In genomic region chr1:25902462-25902861, GRCh38 we compare ENCODE assay signal across 23 cellular contexts. TPM values are rescaled to one million over a fixed set of nuclear protein-coding genes. Genes with fewer than 3 reads are reported as not detected.
DNase-seq lines count a peak whose midpoint lies in the region; ATAC-seq, FAIRE-seq and TF ChIP-seq lines count a peak whose summit lies in the region.
"Had no signal": no experiment of that assay in that cellular context is flagged by ENCODE, and none has a peak within 500 bp of the region (broad histone marks: within the 10 kb centered on the region; RNA-seq: fewer than 3 reads in every experiment).

No MANE protein-coding gene starts in this region.

- no peak for ATAC-seq in GM23338
- no peak for ATAC-seq in K562
- no peak for ATAC-seq in GM18861 (IDR thresholded peaks at IDR 0.05; ENCODE audit: unreplicated experiment)
- no peak for ATAC-seq in GM19035 (IDR thresholded peaks at IDR 0.05; ENCODE audit: unreplicated experiment)
- no peak for ATAC-seq in GM21360 (IDR thresholded peaks at IDR 0.05; ENCODE audit: unreplicated experiment)
- ATAC-seq: activated CD8-positive, alpha-beta memory T cell treated with anti-CD3 and anti-CD28 coated beads, Interleukin-2, amount 10 ng/mL, durations not matched to agents 7 days and 5 days; left colon; right cardiac atrium; Right ventricle myocardium inferior had no signal

- CTCF ChIA-PET in K562 (lab: Yijun Ruan, JAX; ENCODE audit: low intra/inter-chr PET ratio), result no interaction called here

- peaks cover 9% of the 10 kb centered on the region for H3K9me1 ChIP-seq in K562 (ENCODE audit: control insufficient read depth, insufficient read depth, low read length)

- H2AFZ ChIP-seq in GM23338, result no peak overlapping the region
- H2AFZ ChIP-seq in K562 (ENCODE audit: low read depth, low read length), result no peak overlapping the region

- no peak for DNase-seq in GM23338 (ENCODE audit: low spot score)
- no peak for DNase-seq in K562 (ENCODE audit: extremely low read depth in 1 of 4, low spot score in 3 of 4)
- DNase-seq in esophagus muscularis mucosa (ENCODE audit: extremely low spot score), result no peak
- DNase-seq: activated B cell treated with CpG ODN at 0.5 μM for 24 hours; activated CD8-positive, alpha-beta memory T cell treated with anti-CD3 and anti-CD28 coated beads, Interleukin-2, amount 10 ng/mL, durations not matched to agents 7 days and 5 days; activated gamma-delta T cell; Calu3; foreskin fibroblast; Kasumi-1; left colon; midbrain; NCI-H1105 treated with DMSO at 0.1 percent for 48 hours; NCI-H524 treated with DMSO at 0.1 percent for 48 hours; right cardiac atrium; stimulated activated naive CD4-positive, alpha-beta T cell treated with Interleukin-2 at 50 U/mL for 16 hours had no signal

- H3K9me3 Mint-ChIP-seq in GM23338, result no peaks in the 10 kb centered on the region
- H3K9me3 Mint-ChIP-seq in nephron, result no peaks in the 10 kb centered on the region
- H3K9me3 Mint-ChIP-seq: activated B cell treated with CpG ODN at 0.5 μM for 24 hours had no signal

- POLR2A ChIA-PET in K562 (lab: Yijun Ruan, JAX), result interaction anchor here (0.5 to 4.3 kb wide), 11 partner anchors 8 to 96 kb away, joined by 3 to 22 read pairs (median 4); partner anchors contain the start of gene PAFAH2

- WGBS in K562 (ENCODE audit: insufficient coverage, low coverage, missing lambda C conversion rate), result 92% methylated on average over 3 of the region's 3 CpGs
- 74% methylated on average over 3 of the region's 3 CpGs for WGBS in esophagus muscularis mucosa

- H3K27me3 ChIP-seq in GM23338 (ENCODE audit: insufficient read depth) (no peaks in the 10 kb centered on the region), K562 (ENCODE audit: control insufficient read depth in 2 of 2, insufficient read depth in 2 of 2, low read length in 2 of 2) (no peaks in the 10 kb centered on the region), esophagus muscularis mucosa (no peaks in the 10 kb centered on the region)

- H3K79me2 ChIP-seq in GM23338 (replicated peaks; ENCODE audit: insufficient read depth) (peaks cover 47% of the 10 kb centered on the region), K562 (ENCODE audit: control insufficient read depth, insufficient read depth, low read length) (peaks cover 62% of the 10 kb centered on the region)

- TF ChIP-seq EP300 in K562 (IDR thresholded peaks at IDR 0.05; ENCODE audit: low read length), result no peak
- no peak for TF ChIP-seq EP300 in esophagus muscularis mucosa (IDR thresholded peaks at IDR 0.05)

- H3F3A ChIP-seq in GM23338 (replicated peaks; ENCODE audit: low read depth), result peaks cover 42% of the 10 kb centered on the region

- 0 out of 2 replicates have a peak, but pooled peaks have one; percentile 13 for TF ChIP-seq POLR2A in K562 (conservative IDR thresholded peaks at IDR 0.05)
- TF ChIP-seq POLR2A in esophagus muscularis mucosa (IDR thresholded peaks at IDR 0.05; ENCODE audit: low read depth), result no peak

- H3K4me2 ChIP-seq in GM23338 (no peak overlapping the region), K562 (ENCODE audit: insufficient read depth, low read length) (no peak overlapping the region)

- TF ChIP-seq RAD21 in K562 (CRISPR knock-in tag; conservative IDR thresholded peaks at IDR 0.05 in 1 of 2, IDR thresholded peaks at IDR 0.05 in 1 of 2), result no peak

- intact Hi-C loops in K562 (cut with micrococcal nuclease) (no loop called here), esophagus muscularis mucosa (cut with DNase I) (no loop called here)

- H3K27ac Mint-ChIP-seq in GM23338 (no peak overlapping the region), nephron (peak overlapping the region in 2 of 3 experiments; percentile 59 to 84)
- H3K27ac Mint-ChIP-seq: activated B cell treated with CpG ODN at 0.5 μM for 24 hours; activated CD8-positive, alpha-beta memory T cell treated with anti-CD3 and anti-CD28 coated beads, Interleukin-2, amount 10 ng/mL, durations not matched to agents 7 days and 5 days had no signal

- H3K36me3 Mint-ChIP-seq in GM23338 (ENCODE audit: low read depth) (peaks cover 74% of the 10 kb centered on the region), nephron (ENCODE audit: low read depth) (peaks cover 65% of the 10 kb centered on the region)

- no peaks in the 10 kb centered on the region for H3K9me2 ChIP-seq in GM23338 (ENCODE audit: insufficient read depth)

- BruUV-seq in K562 (replicated peaks; lab: Mats Ljungman, UMichigan), result no TSS peak

- H3K27me3 Mint-ChIP-seq in GM23338 (ENCODE audit: insufficient read depth, low read depth, poor library complexity), result peaks cover 12% of the 10 kb centered on the region
- H3K27me3 Mint-ChIP-seq in nephron (ENCODE audit: low read depth), result no peaks in the 10 kb centered on the region
- H3K27me3 Mint-ChIP-seq: activated B cell treated with CpG ODN at 0.5 μM for 24 hours had no signal

- peaks cover 15% of the 10 kb centered on the region for H3K4me1 ChIP-seq in GM23338 (ENCODE audit: insufficient read depth)
- H3K4me1 ChIP-seq in K562 (replicated peaks in 1 of 2; ENCODE audit: control insufficient read depth in 2 of 2, insufficient read depth in 2 of 2, low read length in 2 of 2), result peaks cover 13 to 20% of the 10 kb centered on the region in 2 experiments; a peak in 4 of 5 replicates
- peaks cover 17 to 33% (median 30%) of the 10 kb centered on the region in 4 donors for H3K4me1 ChIP-seq in esophagus muscularis mucosa

- H3K4me3 ChIP-seq in GM23338 (no peak overlapping the region), K562 (no peak overlapping the region), esophagus muscularis mucosa (no peak overlapping the region)

- H3K4me3 Mint-ChIP-seq in GM23338 (no peak overlapping the region), nephron (peak overlapping the region; percentile 63 to 76 (median 68))
- H3K4me3 Mint-ChIP-seq: activated B cell treated with CpG ODN at 0.5 μM for 24 hours had no signal

- in situ Hi-C loops in K562 (cut with MboI), result no loop called here

- H3K27ac ChIP-seq in 22Rv1 (peak overlapping the region; percentile 20; the same call in 1 of the 2 replicates), GM23338 (ENCODE audit: low read depth) (peak overlapping the region; percentile 11; the same call in 1 of the 2 replicates), K562 (ENCODE audit: extremely low read depth, low read depth, low read length) (no peak overlapping the region), esophagus muscularis mucosa (replicated peaks in 1 of 4) (no peak overlapping the region)

- TF ChIP-seq CTCF in 22Rv1 (IDR thresholded peaks at IDR 0.05), result no peak
- no peak for TF ChIP-seq CTCF in GM23338 (conservative IDR thresholded peaks at IDR 0.05; ENCODE audit: low read depth in 2 of 2)
- no peak for TF ChIP-seq CTCF in K562 (IDR thresholded peaks at IDR 0.05 in 2 of 3, conservative IDR thresholded peaks at IDR 0.05 in 1 of 3; ENCODE audit: insufficient read depth in 2 of 3, low read depth in 1 of 3, low read length in 3 of 3)
- no peak for TF ChIP-seq CTCF in nephron (IDR thresholded peaks at IDR 0.05; ENCODE audit: unreplicated experiment in 3 of 3)
- TF ChIP-seq CTCF in esophagus muscularis mucosa (IDR thresholded peaks at IDR 0.05), result no peak

- H3K9me3 ChIP-seq in K562 (replicated peaks; ENCODE audit: control insufficient read depth, insufficient read depth, low read depth, low read length) (no peaks in the 10 kb centered on the region), esophagus muscularis mucosa (no peaks in the 10 kb centered on the region)

- no peak for FAIRE-seq in K562 (lab: Jason Lieb, UNC)
- FAIRE-seq: colon, endothelial cell of umbilical vein had no signal

- H3K9ac ChIP-seq in K562 (ENCODE audit: insufficient read depth in 1 of 2, low read depth in 2 of 2, low read length in 2 of 2), result no peak overlapping the region

- peaks cover 55% of the 10 kb centered on the region for H3K36me3 ChIP-seq in GM23338 (ENCODE audit: insufficient read depth)
- peaks cover 73% of the 10 kb centered on the region for H3K36me3 ChIP-seq in K562 (ENCODE audit: control insufficient read depth, insufficient read depth, low read length)
- H3K36me3 ChIP-seq in esophagus muscularis mucosa, result peaks cover 0 to 42% (median 17%) of the 10 kb centered on the region in 4 donors

- peaks cover 43% of the 10 kb centered on the region for H4K20me1 ChIP-seq in GM23338 (replicated peaks; ENCODE audit: insufficient read depth)
- H4K20me1 ChIP-seq in K562 (replicated peaks; ENCODE audit: control insufficient read depth, insufficient read depth, low read length), result peaks cover 29% of the 10 kb centered on the region

- H3K4me1 Mint-ChIP-seq in GM23338 (peaks cover 27% of the 10 kb centered on the region), nephron (peaks cover 53% of the 10 kb centered on the region)

RNA-seq across cellular contexts. Expression of gene STMN1, which starts 3.8 kb away (rescaled TPM):
- 227 and 271 TPM in 2 replicates for total RNA-seq in GM23338 (2014; rRNA removed; shearing (Covaris generic))
- 1,567 and 1,890 TPM in 2 replicates for polyA plus RNA-seq in GM23338 (2016; fragmentation: Nextera tagmentation; extraction: Ambion mirVana)
- 79.1 and 202 TPM in 2 replicates for total RNA-seq in K562 (2011; cell fraction: chromatin; rRNA removed; ENCODE audit: low replicate concordance)
- 64.9 and 72.4 TPM in 2 replicates for total RNA-seq in K562 (2011; cell fraction: nucleolus; rRNA removed)
- 144 and 204 TPM in 2 replicates for total RNA-seq in K562 (2011; cell fraction: nucleoplasm; rRNA removed)
- 717 and 838 TPM in 2 replicates for total RNA-seq in K562 (2014; rRNA removed)
- total RNA-seq in K562 (2014; rRNA removed; fragmentation: Illumina TruSeq; extraction: Trizol), result 432 and 614 TPM in 2 replicates
- total RNA-seq in K562 (2015; rRNA removed; fragmentation: Illumina TruSeq; extraction: Trizol), result 534 and 557 TPM in 2 replicates
- 595 and 622 TPM in 2 replicates for total RNA-seq in K562 (2021)
- polyA plus RNA-seq in K562 (2011; rRNA removed), result 269 and 330 TPM in 2 replicates
- 40.0 and 111 TPM in 2 replicates for polyA plus RNA-seq in K562 (2011; cell fraction: cytosol; rRNA removed)
- polyA plus RNA-seq in K562 (2011; cell fraction: nucleus; rRNA removed), result 108 and 181 TPM in 2 replicates
- 743 and 1,035 TPM in 2 replicates for polyA plus RNA-seq in K562 (2012)
- 1,051 and 1,453 TPM in 2 replicates for polyA plus RNA-seq in K562 (2014; fragmentation: Illumina TruSeq; extraction: Trizol)
- polyA plus RNA-seq in K562 (2014; fragmentation: Nextera tagmentation; extraction: Ambion mirVana), result 1,000 to 10,000 TPM; 2,090 to 2,153 TPM
- polyA plus RNA-seq in K562 (2014; rRNA removed), result 481 and 592 TPM in 2 replicates
- 67.2 and 95.3 TPM in 2 replicates for polyA minus RNA-seq in K562 (2011; rRNA and poly(A)+ RNA removed)
- polyA minus RNA-seq in K562 (2011; cell fraction: cytosol; rRNA and poly(A)+ RNA removed), result 80.8 and 100 TPM in 2 replicates
- 35.7 and 84.1 TPM in 2 replicates for polyA minus RNA-seq in K562 (2011; cell fraction: nucleus; rRNA and poly(A)+ RNA removed)
- 10 to 100 TPM; 15.0 to 25.7 (median 16.8) TPM for total RNA-seq in esophagus muscularis mucosa

RNA-seq across cellular contexts. Expression of gene PAQR7, which starts 27.0 kb away (rescaled TPM):
- 5.2 and 5.5 TPM in 2 replicates for total RNA-seq in GM23338 (2014; rRNA removed; shearing (Covaris generic))
- polyA plus RNA-seq in GM23338 (2016; fragmentation: Nextera tagmentation; extraction: Ambion mirVana) (4.0 and 4.2 TPM in 2 replicates), K562 (2011; rRNA removed) (5.2 and 5.4 TPM in 2 replicates), K562 (2014; fragmentation: Illumina TruSeq; extraction: Trizol) (2.9 and 3.3 TPM in 2 replicates), K562 (2014; fragmentation: Nextera tagmentation; extraction: Ambion mirVana) (1 to 10 TPM; 1.1 to 1.2 TPM), K562 (2014; rRNA removed) (2.7 and 3.0 TPM in 2 replicates)
- 9.3 and 18.9 TPM in 2 replicates for total RNA-seq in K562 (2011; cell fraction: chromatin; rRNA removed; ENCODE audit: low replicate concordance)
- total RNA-seq in K562 (2011; cell fraction: nucleolus; rRNA removed), result 15.7 and 18.8 TPM in 2 replicates
- 13.9 and 16.4 TPM in 2 replicates for total RNA-seq in K562 (2011; cell fraction: nucleoplasm; rRNA removed)
- total RNA-seq in K562 (2014; rRNA removed) (2.4 and 3.3 TPM in 2 replicates), K562 (2014; rRNA removed; fragmentation: Illumina TruSeq; extraction: Trizol) (2.0 and 2.4 TPM in 2 replicates), K562 (2015; rRNA removed; fragmentation: Illumina TruSeq; extraction: Trizol) (2.5 and 2.6 TPM in 2 replicates), K562 (2021) (4.0 and 4.4 TPM in 2 replicates), esophagus muscularis mucosa (1 to 10 TPM; 4.6 to 9.3 (median 8.0) TPM)
- 8.8 and 14.1 TPM in 2 replicates for polyA plus RNA-seq in K562 (2011; cell fraction: cytosol; rRNA removed)
- 5.8 and 7.4 TPM in 2 replicates for polyA plus RNA-seq in K562 (2011; cell fraction: nucleus; rRNA removed)
- polyA plus RNA-seq in K562 (2012), result 4.5 and 6.9 TPM in 2 replicates
- 5.5 and 8.5 TPM in 2 replicates for polyA minus RNA-seq in K562 (2011; rRNA and poly(A)+ RNA removed)
- 7.4 and 8.5 TPM in 2 replicates for polyA minus RNA-seq in K562 (2011; cell fraction: cytosol; rRNA and poly(A)+ RNA removed)
- 2.0 and 2.4 TPM in 2 replicates for polyA minus RNA-seq in K562 (2011; cell fraction: nucleus; rRNA and poly(A)+ RNA removed)

RNA-seq across cellular contexts. Expression of gene AUNIP, which starts 43.2 kb away (rescaled TPM):
- 20.9 and 24.1 TPM in 2 replicates for total RNA-seq in GM23338 (2014; rRNA removed; shearing (Covaris generic))
- polyA plus RNA-seq in GM23338 (2016; fragmentation: Nextera tagmentation; extraction: Ambion mirVana) (21.2 and 21.9 TPM in 2 replicates), K562 (2011; rRNA removed) (45.0 and 48.8 TPM in 2 replicates), K562 (2014; fragmentation: Illumina TruSeq; extraction: Trizol) (48.8 and 50.0 TPM in 2 replicates), K562 (2014; fragmentation: Nextera tagmentation; extraction: Ambion mirVana) (10 to 100 TPM; 12.1 to 15.2 TPM), K562 (2014; rRNA removed) (52.3 and 53.8 TPM in 2 replicates)
- total RNA-seq in K562 (2011; cell fraction: chromatin; rRNA removed; ENCODE audit: low replicate concordance), result 50.6 and 72.2 TPM in 2 replicates
- total RNA-seq in K562 (2011; cell fraction: nucleolus; rRNA removed), result 35.2 and 36.8 TPM in 2 replicates
- 48.3 and 56.9 TPM in 2 replicates for total RNA-seq in K562 (2011; cell fraction: nucleoplasm; rRNA removed)
- total RNA-seq in K562 (2014; rRNA removed) (46.4 and 51.4 TPM in 2 replicates), K562 (2014; rRNA removed; fragmentation: Illumina TruSeq; extraction: Trizol) (47.1 and 55.0 TPM in 2 replicates), K562 (2015; rRNA removed; fragmentation: Illumina TruSeq; extraction: Trizol) (40.5 and 41.4 TPM in 2 replicates), K562 (2021) (30.9 and 31.7 TPM in 2 replicates), esophagus muscularis mucosa (not detected)
- 26.1 and 34.8 TPM in 2 replicates for polyA plus RNA-seq in K562 (2011; cell fraction: cytosol; rRNA removed)
- polyA plus RNA-seq in K562 (2011; cell fraction: nucleus; rRNA removed), result 23.2 and 23.3 TPM in 2 replicates
- 18.8 and 21.2 TPM in 2 replicates for polyA plus RNA-seq in K562 (2012)
- polyA minus RNA-seq in K562 (2011; rRNA and poly(A)+ RNA removed), result 37.1 and 45.0 TPM in 2 replicates
- 10.0 and 14.8 TPM in 2 replicates for polyA minus RNA-seq in K562 (2011; cell fraction: cytosol; rRNA and poly(A)+ RNA removed)
- polyA minus RNA-seq in K562 (2011; cell fraction: nucleus; rRNA and poly(A)+ RNA removed), result 18.4 and 30.3 TPM in 2 replicates
- total RNA-seq: Right ventricle myocardium inferior had no signal
- polyA plus RNA-seq: right cardiac atrium had no signal

Comparison
In these comparisons a context has a peak if more than half of its experiments do, and no peak if none do; other contexts are left out.
1. H3K27ac ChIP-seq: peak in 22Rv1 (single experiment) and GM23338 (single experiment); none in K562 (single experiment) and esophagus muscularis mucosa (0 of 4).
2. RNA of gene AUNIP, which starts 43.2 kb away (total RNA-seq): 30.9 to 72.2 TPM in K562 and 20.9 to 24.1 TPM in GM23338; not detected in esophagus muscularis mucosa; every median in the first group is over 10 times any median in the second.